Comparison of ENCODE assay signal across 26 cellular contexts in genomic region chr17:8913879-8914278, GRCh38. TPM values are rescaled to one million over a fixed set of nuclear protein-coding genes. Genes with fewer than 3 reads are reported as not detected.
DNase-seq lines count a peak whose midpoint lies in the region; ATAC-seq and TF ChIP-seq lines count a peak whose summit lies in the region.
"Had no signal": no experiment of that assay in that cellular context is flagged by ENCODE, and none has a peak within 500 bp of the region (broad histone marks: within the 10 kb centered on the region; RNA-seq: fewer than 3 reads in every experiment).

No MANE protein-coding gene starts in this region.

- H3K4me3 Mint-ChIP-seq in activated CD8-positive, alpha-beta T cell treated with anti-CD3 and anti-CD28 coated beads, Interleukin-2, amount 10 ng/mL, durations not matched to agents 7 days and 5 days, result no peak overlapping the region
- H3K4me3 Mint-ChIP-seq in activated CD8-positive, alpha-beta T cell treated with anti-CD3 and anti-CD28 coated beads for 36 hours, result no peak overlapping the region
- no peak overlapping the region for H3K4me3 Mint-ChIP-seq in T-helper 17 cell
- no peak overlapping the region for H3K4me3 Mint-ChIP-seq in stimulated activated effector memory CD8-positive, alpha-beta T cell treated with anti-CD3 and anti-CD28 coated beads, Interleukin-12 subunit alpha, Interleukin-12 subunit beta, amount 100 ng/mL, for 72 hours

- H3K36me3 Mint-ChIP-seq in activated CD8-positive, alpha-beta T cell treated with anti-CD3 and anti-CD28 coated beads, Interleukin-2, amount 10 ng/mL, durations not matched to agents 7 days and 5 days (ENCODE audit: low read depth), result peaks cover 73% of the 10 kb centered on the region
- peaks cover 36% of the 10 kb centered on the region for H3K36me3 Mint-ChIP-seq in activated CD8-positive, alpha-beta T cell treated with anti-CD3 and anti-CD28 coated beads for 36 hours (ENCODE audit: low read depth)
- peaks cover 12% of the 10 kb centered on the region for H3K36me3 Mint-ChIP-seq in T-helper 17 cell (ENCODE audit: low read depth)
- peaks cover 73% of the 10 kb centered on the region for H3K36me3 Mint-ChIP-seq in stimulated activated effector memory CD8-positive, alpha-beta T cell treated with anti-CD3 and anti-CD28 coated beads, Interleukin-12 subunit alpha, Interleukin-12 subunit beta, amount 100 ng/mL, for 72 hours

- H3K9me3 Mint-ChIP-seq in activated CD8-positive, alpha-beta T cell treated with anti-CD3 and anti-CD28 coated beads, Interleukin-2, amount 10 ng/mL, durations not matched to agents 7 days and 5 days (ENCODE audit: insufficient read depth), result peaks cover 3% of the 10 kb centered on the region
- H3K9me3 Mint-ChIP-seq in activated CD8-positive, alpha-beta T cell treated with anti-CD3 and anti-CD28 coated beads for 36 hours, result peaks cover 11% of the 10 kb centered on the region
- H3K9me3 Mint-ChIP-seq in stimulated activated effector memory CD8-positive, alpha-beta T cell treated with anti-CD3 and anti-CD28 coated beads, Interleukin-12 subunit alpha, Interleukin-12 subunit beta, amount 100 ng/mL, for 72 hours, result no peaks in the 10 kb centered on the region

- H3K27me3 Mint-ChIP-seq in activated CD8-positive, alpha-beta T cell treated with anti-CD3 and anti-CD28 coated beads, Interleukin-2, amount 10 ng/mL, durations not matched to agents 7 days and 5 days (ENCODE audit: low read depth), result no peaks in the 10 kb centered on the region
- H3K27me3 Mint-ChIP-seq in activated CD8-positive, alpha-beta T cell treated with anti-CD3 and anti-CD28 coated beads for 36 hours, result no peaks in the 10 kb centered on the region
- no peaks in the 10 kb centered on the region for H3K27me3 Mint-ChIP-seq in T-helper 17 cell

- no peak for TF ChIP-seq CTCF in activated CD8-positive, alpha-beta T cell treated with anti-CD3 and anti-CD28 coated beads for 36 hours (IDR thresholded peaks at IDR 0.05)

- H3K27ac Mint-ChIP-seq in activated CD8-positive, alpha-beta T cell treated with anti-CD3 and anti-CD28 coated beads, Interleukin-2, amount 10 ng/mL, durations not matched to agents 7 days and 5 days, result peak overlapping the region; percentile 25
- no peak overlapping the region for H3K27ac Mint-ChIP-seq in activated CD8-positive, alpha-beta T cell treated with anti-CD3 and anti-CD28 coated beads for 36 hours
- peak overlapping the region; percentile 59 for H3K27ac Mint-ChIP-seq in T-helper 17 cell
- peak overlapping the region; percentile 94 for H3K27ac Mint-ChIP-seq in stimulated activated effector memory CD8-positive, alpha-beta T cell treated with anti-CD3 and anti-CD28 coated beads, Interleukin-12 subunit alpha, Interleukin-12 subunit beta, amount 100 ng/mL, for 72 hours

- H3K4me1 Mint-ChIP-seq in activated CD8-positive, alpha-beta T cell treated with anti-CD3 and anti-CD28 coated beads, Interleukin-2, amount 10 ng/mL, durations not matched to agents 7 days and 5 days (ENCODE audit: low read depth), result peaks cover 22% of the 10 kb centered on the region
- peaks cover 30% of the 10 kb centered on the region for H3K4me1 Mint-ChIP-seq in activated CD8-positive, alpha-beta T cell treated with anti-CD3 and anti-CD28 coated beads for 36 hours (ENCODE audit: low read depth)
- H3K4me1 Mint-ChIP-seq in T-helper 17 cell, result peaks cover 32% of the 10 kb centered on the region
- H3K4me1 Mint-ChIP-seq in stimulated activated effector memory CD8-positive, alpha-beta T cell treated with anti-CD3 and anti-CD28 coated beads, Interleukin-12 subunit alpha, Interleukin-12 subunit beta, amount 100 ng/mL, for 72 hours, result peaks cover 77% of the 10 kb centered on the region

- POLR2A ChIA-PET in activated CD8-positive, alpha-beta T cell treated with anti-CD3 and anti-CD28 coated beads, Interleukin-2, amount 10 ng/mL, durations not matched to agents 7 days and 5 days (lab: Charles Lee), result interaction anchor here (0.6 kb wide), 1 partner anchor 94 kb away, joined by 3 read pairs; no protein-coding TSS in a partner anchor
- POLR2A ChIA-PET in activated CD8-positive, alpha-beta T cell treated with anti-CD3 and anti-CD28 coated beads for 36 hours (lab: Charles Lee), result interaction anchor here (0.6 to 4.8 kb wide), 3 partner anchors 13 to 58 kb away, joined by 3 to 38 read pairs (median 3); no protein-coding TSS in a partner anchor

- intact Hi-C loops in activated CD8-positive, alpha-beta T cell treated with anti-CD3 and anti-CD28 coated beads for 36 hours (cut with micrococcal nuclease), result no loop called here
- intact Hi-C loops in left ventricle myocardium superior (cut with micrococcal nuclease), result no loop called here

- CTCF ChIA-PET in activated CD8-positive, alpha-beta T cell treated with anti-CD3 and anti-CD28 coated beads, Interleukin-2, amount 10 ng/mL, durations not matched to agents 7 days and 5 days (lab: Charles Lee), result interaction anchor here (1.2 to 1.4 kb wide), 3 partner anchors 19 to 84 kb away, joined by 3 to 4 read pairs (median 3); no protein-coding TSS in a partner anchor
- CTCF ChIA-PET in activated CD8-positive, alpha-beta T cell treated with anti-CD3 and anti-CD28 coated beads for 36 hours (lab: Charles Lee), result interaction anchor here (1.2 to 3.0 kb wide), 3 partner anchors 19 to 84 kb away, joined by 3 to 9 read pairs (median 4); no protein-coding TSS in a partner anchor

- no peak for ATAC-seq in activated CD8-positive, alpha-beta T cell treated with anti-CD3 and anti-CD28 coated beads, Interleukin-2, amount 10 ng/mL, durations not matched to agents 7 days and 5 days
- no peak for ATAC-seq in activated CD8-positive, alpha-beta T cell treated with anti-CD3 and anti-CD28 coated beads for 36 hours
- ATAC-seq in T-helper 17 cell (no peak), left ventricle myocardium superior (no peak)
- ATAC-seq in stimulated activated effector memory CD8-positive, alpha-beta T cell treated with anti-CD3 and anti-CD28 coated beads, Interleukin-12 subunit alpha, Interleukin-12 subunit beta, amount 100 ng/mL, for 72 hours, result no peak
- ATAC-seq: HepG2, Panc1 had no signal

- DNase-seq in activated CD8-positive, alpha-beta T cell treated with anti-CD3 and anti-CD28 coated beads, Interleukin-2, amount 10 ng/mL, durations not matched to agents 7 days and 5 days, result no peak
- no peak for DNase-seq in activated CD8-positive, alpha-beta T cell treated with anti-CD3 and anti-CD28 coated beads for 36 hours
- DNase-seq in T-helper 17 cell (no peak), islet precursor cell (peak; percentile 51), GOT3 (lab: John Stamatoyannopoulos, UW) (no peak), T-helper 1 cell (no peak), left ventricle myocardium superior (no peak)
- no peak for DNase-seq in stimulated activated effector memory CD8-positive, alpha-beta T cell treated with anti-CD3 and anti-CD28 coated beads, Interleukin-12 subunit alpha, Interleukin-12 subunit beta, amount 100 ng/mL, for 72 hours (ENCODE audit: low spot score in 2 of 2)
- DNase-seq: AML-193, EL, GF-D8, GM23248, KBM-7, NCI-H1092 treated with DMSO at 0.1 percent for 48 hours, NCI-H1436 treated with DMSO at 0.1 percent for 48 hours, NCI-H1930, NCI-H226, NCI-H524, NCI-H774, SIG-M5, SK-N-SH had no signal

- no peaks in the 10 kb centered on the region for H3K9me3 ChIP-seq in T-helper 17 cell (ENCODE audit: control insufficient read depth, low read length, poor library complexity, severe bottlenecking)
- H3K9me3 ChIP-seq: HAP-1, SK-N-SH had no signal

RNA-seq across cellular contexts. Expression of gene PIK3R6, which starts 46.4 kb away (rescaled TPM):
- total RNA-seq in activated CD8-positive, alpha-beta T cell treated with anti-CD3 and anti-CD28 coated beads, Interleukin-2, amount 10 ng/mL, durations not matched to agents 7 days and 5 days, result 10 to 100 TPM; 18.3 to 20.7 TPM
- total RNA-seq in activated CD8-positive, alpha-beta T cell treated with anti-CD3 and anti-CD28 coated beads for 36 hours, result 1 to 10 TPM; 3.8 to 3.9 TPM
- under 1 TPM; 0.67 to 0.83 TPM for total RNA-seq in T-helper 17 cell
- 1.4 TPM for total RNA-seq in left ventricle myocardium superior
- total RNA-seq: A172, HepG2, HT-29 had no signal

RNA-seq across cellular contexts. Expression of gene PIK3R5, which starts 51.6 kb away (rescaled TPM):
- total RNA-seq in activated CD8-positive, alpha-beta T cell treated with anti-CD3 and anti-CD28 coated beads, Interleukin-2, amount 10 ng/mL, durations not matched to agents 7 days and 5 days, result 10 to 100 TPM; 73.9 to 77.9 TPM
- total RNA-seq in activated CD8-positive, alpha-beta T cell treated with anti-CD3 and anti-CD28 coated beads for 36 hours, result 10 to 100 TPM; 46.7 to 50.4 TPM
- 100 to 1,000 TPM; 164 to 177 TPM for total RNA-seq in T-helper 17 cell
- 2.5 TPM for total RNA-seq in left ventricle myocardium superior
- total RNA-seq: A172, HepG2, HT-29 had no signal

Comparison
In these comparisons a context has a peak if more than half of its experiments do, and no peak if none do; other contexts are left out.
1. RNA of gene PIK3R5, which starts 51.6 kb away (total RNA-seq): 164 to 177 TPM in T-helper 17 cell, 73.9 to 77.9 TPM in activated CD8-positive, alpha-beta T cell treated with anti-CD3 and anti-CD28 coated beads, Interleukin-2, amount 10 ng/mL, durations not matched to agents 7 days and 5 days and 46.7 to 50.4 TPM in activated CD8-positive, alpha-beta T cell treated with anti-CD3 and anti-CD28 coated beads for 36 hours; 2.5 TPM in left ventricle myocardium superior (single experiment); every median in the first group is over 10 times any median in the second.